ENCODE assay signal across 9 cellular contexts in genomic region chr2:105409717-105410116, GRCh38. TPM values are rescaled to one million over a fixed set of nuclear protein-coding genes. Genes with fewer than 3 reads are reported as not detected.
A peak's percentile ranks its signal among the peaks of the same experiment; 100 is the strongest.
DNase-seq lines count a peak whose midpoint lies in the region; ATAC-seq and TF ChIP-seq lines count a peak whose summit lies in the region.
"Had no signal": no experiment of that assay in that cellular context is flagged by ENCODE, and none has a peak within 500 bp of the region (broad histone marks: within the 10 kb centered on the region; RNA-seq: fewer than 3 reads in every experiment).

No MANE protein-coding gene starts in this region.

- peak; percentile 91 for DNase-seq in AG09309 (ENCODE audit: low read depth)
- DNase-seq in Panc1 (ENCODE audit: low read depth, low spot score) = no peak
- peak; percentile 95 for DNase-seq in fibroblast of mammary gland (ENCODE audit: low read depth)
- DNase-seq in nucleus accumbens (lab: John Stamatoyannopoulos, UW) = peak in 30 of 56 donors; percentile 1 to 64 (median 32)
- DNase-seq in NCI-H1436 (lab: John Stamatoyannopoulos, UW) = no peak
- DNase-seq in effector memory CD4-positive, alpha-beta T cell = no peak
- DNase-seq in NCI-H524 (lab: John Stamatoyannopoulos, UW) = no peak
- DNase-seq: COR-L47 had no signal

- peak overlapping the region; percentile 100 for H3K27ac ChIP-seq in Panc1 (ENCODE audit: low read length)
- no peak overlapping the region for H3K27ac ChIP-seq in effector memory CD4-positive, alpha-beta T cell (ENCODE audit: insufficient read depth, low read length, poor library complexity, severe bottlenecking)

- CTCF ChIA-PET in Panc1 (lab: Charles Lee) = no interaction called here

- H3K4me3 ChIP-seq in AG09309 (ENCODE audit: control insufficient read depth, low read depth, low read length) (no peak overlapping the region), Panc1 (ENCODE audit: low read depth in 2 of 2, low read length in 2 of 2) (no peak overlapping the region), fibroblast of mammary gland (ENCODE audit: control insufficient read depth, low read depth, low read length) (no peak overlapping the region)
- H3K4me3 ChIP-seq in effector memory CD4-positive, alpha-beta T cell (ENCODE audit: insufficient read depth, low read depth, low read length, poor library complexity, severe bottlenecking) = no peak overlapping the region

- H3K36me3 ChIP-seq in Panc1 (ENCODE audit: control insufficient read depth, insufficient read depth, low read length) = no peaks in the 10 kb centered on the region
- no peaks in the 10 kb centered on the region for H3K36me3 ChIP-seq in effector memory CD4-positive, alpha-beta T cell (ENCODE audit: control insufficient read depth, insufficient read depth, low read length)

- intact Hi-C loops in Panc1 (cut with micrococcal nuclease; ENCODE audit: unreplicated experiment) = no loop called here

- BruUV-seq in Panc1 (replicated peaks; lab: Mats Ljungman, UMichigan) = no TSS peak

- POLR2A ChIA-PET in Panc1 (lab: Charles Lee) = interaction anchor here (1.1 to 1.6 kb wide), 2 partner anchors 11 to 29 kb away, joined by 3 read pairs; partner anchors contain the start of gene FHL2

- no peaks in the 10 kb centered on the region for H3K27me3 ChIP-seq in Panc1 (ENCODE audit: control insufficient read depth, insufficient read depth, low read length)
- peaks cover 2% of the 10 kb centered on the region for H3K27me3 ChIP-seq in effector memory CD4-positive, alpha-beta T cell (replicated peaks; ENCODE audit: control insufficient read depth, insufficient read depth, low read length, poor library complexity, severe bottlenecking)

- no peaks in the 10 kb centered on the region for H3K9me3 ChIP-seq in Panc1 (ENCODE audit: control insufficient read depth, insufficient read depth, low read depth, low read length)
- no peaks in the 10 kb centered on the region for H3K9me3 ChIP-seq in effector memory CD4-positive, alpha-beta T cell (ENCODE audit: control insufficient read depth, low read length)

- ATAC-seq in Panc1 = peak; percentile 88
- ATAC-seq in HG02885 (IDR thresholded peaks at IDR 0.05; ENCODE audit: poor library complexity, unreplicated experiment) = no peak

- peaks cover 45% of the 10 kb centered on the region for H3K4me1 ChIP-seq in Panc1 (ENCODE audit: control insufficient read depth, insufficient read depth, low read length)
- no peaks in the 10 kb centered on the region for H3K4me1 ChIP-seq in effector memory CD4-positive, alpha-beta T cell (ENCODE audit: control insufficient read depth, insufficient read depth, low read length, poor library complexity, severe bottlenecking)

- in situ Hi-C loops in Panc1 (cut with HindIII; ENCODE audit: low pct_unique_long_range_greater_than_20kb, low sequenced_read_pairs) = no loop called here

- no peak for TF ChIP-seq CTCF in AG09309 (IDR thresholded peaks at IDR 0.05; ENCODE audit: control insufficient read depth, insufficient read depth, low read depth, low read length, missing control alignments)
- no peak for TF ChIP-seq CTCF in Panc1 (IDR thresholded peaks at IDR 0.05)
- TF ChIP-seq CTCF in fibroblast of mammary gland (conservative IDR thresholded peaks at IDR 0.05; ENCODE audit: control insufficient read depth, insufficient read depth, low read depth, low read length) = no peak

RNA-seq across cellular contexts. Expression of gene FHL2, which starts 10.9 kb away (rescaled TPM):
- 378 TPM for total RNA-seq in Panc1 (2021; ENCODE audit: unreplicated experiment)
- 411 TPM for polyA plus RNA-seq in Panc1 (2012; ENCODE audit: insufficient read length)

Comparison
In these comparisons a context has a peak if more than half of its experiments do, and no peak if none do; other contexts are left out.
1. DNase-seq: peak in AG09309 (single experiment), fibroblast of mammary gland (single experiment) and nucleus accumbens (30 of 56); none in Panc1 (single experiment), NCI-H1436 (single experiment), effector memory CD4-positive, alpha-beta T cell (0 of 3) and NCI-H524 (0 of 2).